In the genomic region with DNA sequence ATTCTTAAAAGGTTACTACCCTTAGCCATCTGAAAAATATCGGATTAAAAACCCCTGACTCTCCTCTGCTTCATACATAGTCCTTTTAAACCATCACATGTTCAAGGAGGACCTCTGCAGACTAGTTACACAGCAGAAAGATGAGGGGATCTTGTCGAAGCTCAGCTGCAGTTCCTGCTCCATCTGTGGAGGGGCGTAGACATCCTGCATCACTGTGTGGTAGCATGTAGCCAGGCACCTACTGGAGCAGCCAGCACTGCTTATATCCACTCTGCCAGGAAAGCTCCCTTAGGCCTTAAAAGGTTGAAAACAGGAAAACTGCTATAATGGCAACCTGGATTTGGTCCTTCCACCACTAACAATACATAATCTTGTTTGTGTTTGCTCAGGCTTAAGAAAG, we compare ENCODE assay signal across 12 cellular contexts.
"Had no signal": no experiment of that assay in that cellular context is flagged by ENCODE, and none has a peak within 500 bp of the region (broad histone marks: within the 10 kb centered on the region; RNA-seq: fewer than 3 reads in every experiment).

No MANE protein-coding gene starts in this region.

- H3K36me3 ChIP-seq: neutrophil had no signal

- H3K4me3 ChIP-seq: tibial nerve had no signal

- H3K9me3 ChIP-seq: neutrophil, tibial nerve had no signal

- ATAC-seq: activated naive CD8-positive, alpha-beta T cell treated with anti-CD3 and anti-CD28 coated beads, Interleukin-2, amount 50 U/mL, for 24 hours; naive thymus-derived CD8-positive, alpha-beta T cell had no signal

- H3K27me3 ChIP-seq: neutrophil, tibial nerve had no signal

- H3K27ac ChIP-seq: neutrophil, parathyroid adenoma, tibial nerve had no signal

- H3K79me2 ChIP-seq: parathyroid adenoma had no signal

- H2AFZ ChIP-seq: parathyroid adenoma had no signal

- H3K9ac ChIP-seq: parathyroid adenoma had no signal

- H3K4me1 ChIP-seq: parathyroid adenoma had no signal

- DNase-seq: activated CD4-positive, alpha-beta T cell treated with anti-CD3 and anti-CD28 coated beads for 1 hour; activated CD4-positive, alpha-beta T cell treated with anti-CD3 and anti-CD28 coated beads, Interleukin-2, amount 50 U/mL, for 4 hours; activated naive CD4-positive, alpha-beta T cell treated with anti-CD3 and anti-CD28 coated beads for 36 hours; activated naive CD8-positive, alpha-beta T cell treated with anti-CD3 and anti-CD28 coated beads, Interleukin-2, amount 50 U/mL, for 24 hours; aorta; cerebellar nuclear complex; effector CD8-positive, alpha-beta T cell; naive thymus-derived CD8-positive, alpha-beta T cell; stimulated activated CD4-positive, alpha-beta T cell treated with anti-CD3 and anti-CD28 coated beads, Interleukin-2, amount 100 ng/mL, for 48 hours had no signal
